Comparison of ENCODE assay signal across 13 cellular contexts in genomic region chr7:127589901-127590300, GRCh38. TPM values are rescaled to one million over a fixed set of nuclear protein-coding genes. Genes with fewer than 3 reads are reported as not detected.
DNase-seq lines count a peak whose midpoint lies in the region; ATAC-seq and TF ChIP-seq lines count a peak whose summit lies in the region.
"Had no signal": no experiment of that assay in that cellular context is flagged by ENCODE, and none has a peak within 500 bp of the region (broad histone marks: within the 10 kb centered on the region; RNA-seq: fewer than 3 reads in every experiment).

No MANE protein-coding gene starts in this region.

- peaks cover 36% of the 10 kb centered on the region for H3K36me3 Mint-ChIP-seq in activated T-cell treated with anti-CD3 and anti-CD28 coated beads, Interleukin-2, amount 50 U/mL, for 24 hours (ENCODE audit: low read depth)
- H3K36me3 Mint-ChIP-seq in progenitor cell of endocrine pancreas (ENCODE audit: insufficient read depth): peaks cover 18% of the 10 kb centered on the region

- POLR2A ChIA-PET in PC-9 (lab: Charles Lee; ENCODE audit: unreplicated experiment): no interaction called here

- H3K4me1 ChIP-seq in PC-9 (replicated peaks; ENCODE audit: insufficient read depth) (peaks cover 19% of the 10 kb centered on the region), endocrine pancreas (ENCODE audit: control insufficient read depth, insufficient read depth, low read length) (no peaks in the 10 kb centered on the region)

- no peak for DNase-seq in activated T-cell treated with anti-CD3 and anti-CD28 coated beads, Interleukin-2, amount 50 U/mL, for 24 hours
- no peak for DNase-seq in activated T-cell treated with anti-CD3 and anti-CD28 coated beads, Interleukin-2, amount 50 U/mL, for 48 hours
- no peak for DNase-seq in PC-9
- DNase-seq in progenitor cell of endocrine pancreas (ENCODE audit: low spot score, unreplicated experiment): no peak
- DNase-seq in DMS 273 (lab: John Stamatoyannopoulos, UW; ENCODE audit: unreplicated experiment): no peak
- no peak for DNase-seq in COLO668 (lab: John Stamatoyannopoulos, UW; ENCODE audit: unreplicated experiment)
- DNase-seq: activated CD4-positive, CD25-positive, alpha-beta regulatory T cell; KBM-7; stimulated activated naive B cell treated with anti-CD40 and anti-IgM and Interleukin-4, amounts not matched to agents 10 μg/mL and 1 μg/mL and 100 μg/mL, for 72 hours had no signal

- TF ChIP-seq CTCF in PC-9 (conservative IDR thresholded peaks at IDR 0.05): no peak
- no peak for TF ChIP-seq CTCF in progenitor cell of endocrine pancreas (IDR thresholded peaks at IDR 0.05; ENCODE audit: unreplicated experiment)

- peaks cover 42% of the 10 kb centered on the region for H3K4me1 Mint-ChIP-seq in activated T-cell treated with anti-CD3 and anti-CD28 coated beads, Interleukin-2, amount 50 U/mL, for 24 hours (ENCODE audit: low read depth)
- H3K4me1 Mint-ChIP-seq in progenitor cell of endocrine pancreas (ENCODE audit: low read depth): peaks cover 6% of the 10 kb centered on the region

- ATAC-seq in GM18502 (IDR thresholded peaks at IDR 0.05; ENCODE audit: poor library complexity, unreplicated experiment): no peak
- ATAC-seq: stimulated activated naive B cell treated with anti-CD40 and anti-IgM and Interleukin-4, amounts not matched to agents 10 μg/mL and 1 μg/mL and 100 μg/mL, for 72 hours had no signal

- CTCF ChIA-PET in PC-9 (lab: Charles Lee): no interaction called here

- no peak overlapping the region for H3K27ac ChIP-seq in PC-9

- H3K36me3 ChIP-seq in PC-9 (ENCODE audit: low read depth) (0 out of 2 replicates have a peak, but pooled peaks cover 7% of the 10 kb centered on the region), endocrine pancreas (ENCODE audit: control insufficient read depth, insufficient read depth, low read length) (no peaks in the 10 kb centered on the region)

- H3K27me3 ChIP-seq in PC-9 (ENCODE audit: insufficient read depth, low read depth): no peaks in the 10 kb centered on the region
- H3K27me3 ChIP-seq in endocrine pancreas (ENCODE audit: control insufficient read depth, insufficient read depth, low read length): no peaks in the 10 kb centered on the region

- H3K27ac Mint-ChIP-seq in activated T-cell treated with anti-CD3 and anti-CD28 coated beads, Interleukin-2, amount 50 U/mL, for 24 hours: peak overlapping the region; percentile 68
- H3K27ac Mint-ChIP-seq in progenitor cell of endocrine pancreas: no peak overlapping the region

- H2AFZ ChIP-seq in PC-9: no peak overlapping the region

- peaks cover 19% of the 10 kb centered on the region for H3K79me2 ChIP-seq in PC-9 (ENCODE audit: low read depth)

- H3K4me3 Mint-ChIP-seq in activated T-cell treated with anti-CD3 and anti-CD28 coated beads, Interleukin-2, amount 50 U/mL, for 24 hours: peak overlapping the region; percentile 85
- H3K4me3 Mint-ChIP-seq in progenitor cell of endocrine pancreas (ENCODE audit: low read depth): peak overlapping the region; percentile 92

- no peaks in the 10 kb centered on the region for H4K20me1 ChIP-seq in PC-9 (ENCODE audit: insufficient read depth)

- H3K9me3 ChIP-seq in PC-9 (ENCODE audit: insufficient read depth, low read depth) (no peaks in the 10 kb centered on the region), endocrine pancreas (ENCODE audit: control insufficient read depth, low read length) (no peaks in the 10 kb centered on the region)

- peak overlapping the region; percentile 73 for H3K4me2 ChIP-seq in PC-9

- no peaks in the 10 kb centered on the region for H3K9me2 ChIP-seq in PC-9 (ENCODE audit: insufficient read depth)

- no peaks in the 10 kb centered on the region for H3K27me3 Mint-ChIP-seq in activated T-cell treated with anti-CD3 and anti-CD28 coated beads, Interleukin-2, amount 50 U/mL, for 24 hours
- no peaks in the 10 kb centered on the region for H3K27me3 Mint-ChIP-seq in progenitor cell of endocrine pancreas
- H3K27me3 Mint-ChIP-seq: stimulated activated naive B cell treated with anti-CD40 and anti-IgM and Interleukin-4, amounts not matched to agents 10 μg/mL and 1 μg/mL and 100 μg/mL, for 72 hours had no signal

- intact Hi-C loops in PC-9 (cut with micrococcal nuclease; ENCODE audit: unreplicated experiment): loop anchor here (2.0 to 5.0 kb wide), 2 partner anchors 197 to 432 kb away; partner anchors contain the start of gene ZNF800

- BruUV-seq in PC-9 (replicated peaks; lab: Mats Ljungman, UMichigan): no TSS peak

- peak overlapping the region; percentile 98; the same call in 1 of the 2 replicates for H3K4me3 ChIP-seq in PC-9
- H3K4me3 ChIP-seq in endocrine pancreas (ENCODE audit: control insufficient read depth, insufficient read depth, low read length): no peak overlapping the region

- H3F3A ChIP-seq in PC-9 (ENCODE audit: insufficient read depth, low read depth): no peaks in the 10 kb centered on the region; the same call in 1 of the 2 replicates

- no peaks in the 10 kb centered on the region for H3K9me3 Mint-ChIP-seq in activated T-cell treated with anti-CD3 and anti-CD28 coated beads, Interleukin-2, amount 50 U/mL, for 24 hours
- H3K9me3 Mint-ChIP-seq in progenitor cell of endocrine pancreas (ENCODE audit: low read depth): no peaks in the 10 kb centered on the region
- H3K9me3 Mint-ChIP-seq: stimulated activated naive B cell treated with anti-CD40 and anti-IgM and Interleukin-4, amounts not matched to agents 10 μg/mL and 1 μg/mL and 100 μg/mL, for 72 hours had no signal

- H3K9ac ChIP-seq in endocrine pancreas (ENCODE audit: control insufficient read depth, insufficient read depth, low read length): peak overlapping the region; percentile 32

RNA-seq across cellular contexts. Expression of gene ARF5, which starts 1.7 kb away (rescaled TPM):
- 227 and 299 TPM in 2 replicates for total RNA-seq in PC-9 (2021)
- total RNA-seq in progenitor cell of endocrine pancreas: 240 and 255 TPM in 2 replicates

RNA-seq across cellular contexts. Expression of gene FSCN3, which starts 3.6 kb away (rescaled TPM):
- total RNA-seq in PC-9 (2021): 1.3 and 1.4 TPM in 2 replicates
- total RNA-seq in progenitor cell of endocrine pancreas: 2.2 and 3.4 TPM in 2 replicates

RNA-seq across cellular contexts. Expression of gene GCC1, which starts 4.5 kb away (rescaled TPM):
- total RNA-seq in PC-9 (2021) (25.2 and 27.0 TPM in 2 replicates), progenitor cell of endocrine pancreas (17.4 and 17.5 TPM in 2 replicates)

RNA-seq across cellular contexts. Expression of gene PAX4, which starts 28.0 kb away (rescaled TPM):
- total RNA-seq in PC-9 (2021): not detected in 2 replicates
- 23.6 and 25.1 TPM in 2 replicates for total RNA-seq in progenitor cell of endocrine pancreas
- total RNA-seq: H1, RPMI7951 had no signal
